Comparison of ENCODE assay signal across 9 cellular contexts in genomic region chr2:143140864-143141637, GRCh38. TPM values are rescaled to one million over a fixed set of nuclear protein-coding genes. Genes with fewer than 3 reads are reported as not detected.
DNase-seq lines count a peak whose midpoint lies in the region; ATAC-seq and TF ChIP-seq lines count a peak whose summit lies in the region.
"Had no signal": no experiment of that assay in that cellular context is flagged by ENCODE, and none has a peak within 500 bp of the region (broad histone marks: within the 10 kb centered on the region; RNA-seq: fewer than 3 reads in every experiment).

No MANE protein-coding gene starts in this region.

- H3K27me3 ChIP-seq in ascending aorta (no peaks in the 10 kb centered on the region), PC-9 (ENCODE audit: insufficient read depth, low read depth) (no peaks in the 10 kb centered on the region)

- intact Hi-C loops in ascending aorta (cut with DNase I) (no loop called here), PC-9 (cut with micrococcal nuclease; ENCODE audit: unreplicated experiment) (no loop called here)

- no peak for TF ChIP-seq POLR2A in erythroblast (IDR thresholded peaks at IDR 0.05; ENCODE audit: low read length)

- peak; percentile 78 for ATAC-seq in GM18861 (IDR thresholded peaks at IDR 0.05; ENCODE audit: unreplicated experiment)
- ATAC-seq in GM21737 (IDR thresholded peaks at IDR 0.05; ENCODE audit: unreplicated experiment) = peak; percentile 68

- CTCF ChIA-PET in PC-9 (lab: Charles Lee) = no interaction called here

- peak overlapping the region; percentile 21 to 92 (median 52) for H3K4me3 Mint-ChIP-seq in IgD-negative memory B cell

- H3K4me1 ChIP-seq in ascending aorta (no peaks in the 10 kb centered on the region), PC-9 (replicated peaks; ENCODE audit: insufficient read depth) (no peaks in the 10 kb centered on the region)
- H3K4me1 ChIP-seq: parathyroid adenoma had no signal

- H3K9me2 ChIP-seq in PC-9 (ENCODE audit: insufficient read depth) = no peaks in the 10 kb centered on the region

- no peaks in the 10 kb centered on the region for H3K27me3 Mint-ChIP-seq in IgD-negative memory B cell

- H3K27ac Mint-ChIP-seq in IgD-negative memory B cell = peak overlapping the region; percentile 27 to 87 (median 64)

- H3K79me2 ChIP-seq in PC-9 (ENCODE audit: low read depth) = no peaks in the 10 kb centered on the region
- H3K79me2 ChIP-seq: parathyroid adenoma had no signal

- no peaks in the 10 kb centered on the region for H3K9me3 Mint-ChIP-seq in IgD-negative memory B cell

- H3K36me3 ChIP-seq in ascending aorta (no peaks in the 10 kb centered on the region), PC-9 (ENCODE audit: low read depth) (no peaks in the 10 kb centered on the region)

- POLR2A ChIA-PET in PC-9 (lab: Charles Lee; ENCODE audit: unreplicated experiment) = no interaction called here

- DNase-seq in erythroblast (lab: John Stamatoyannopoulos, UW) = peak; percentile 16 to 22
- DNase-seq in ascending aorta (ENCODE audit: low spot score in 2 of 2) = no peak
- DNase-seq in NCI-H345 treated with DMSO at 0.1 percent for 48 hours (lab: John Stamatoyannopoulos, UW; ENCODE audit: unreplicated experiment) = no peak
- DNase-seq in GM19240 (ENCODE audit: insufficient read length, low spot score) = no peak
- DNase-seq in PC-9 = no peak

- peaks cover 8% of the 10 kb centered on the region for H3K36me3 Mint-ChIP-seq in IgD-negative memory B cell

- BruUV-seq in PC-9 (replicated peaks; lab: Mats Ljungman, UMichigan) = no TSS peak

- no peak overlapping the region for H2AFZ ChIP-seq in PC-9
- H2AFZ ChIP-seq: parathyroid adenoma had no signal

- H3K9me3 ChIP-seq in ascending aorta (no peaks in the 10 kb centered on the region), PC-9 (ENCODE audit: insufficient read depth, low read depth) (no peaks in the 10 kb centered on the region)

- H3F3A ChIP-seq in PC-9 (ENCODE audit: insufficient read depth, low read depth) = no peaks in the 10 kb centered on the region

- no peak overlapping the region for H3K27ac ChIP-seq in ascending aorta
- no peak overlapping the region for H3K27ac ChIP-seq in PC-9
- H3K27ac ChIP-seq: parathyroid adenoma had no signal

- no peak overlapping the region for H3K4me3 ChIP-seq in ascending aorta
- H3K4me3 ChIP-seq in PC-9 = no peak overlapping the region

- no peak overlapping the region for H3K4me2 ChIP-seq in PC-9

- no peaks in the 10 kb centered on the region for H4K20me1 ChIP-seq in PC-9 (ENCODE audit: insufficient read depth)

- peaks cover 60 to 72% (median 68%) of the 10 kb centered on the region in 3 donors for H3K4me1 Mint-ChIP-seq in IgD-negative memory B cell

- TF ChIP-seq CTCF in ascending aorta (IDR thresholded peaks at IDR 0.05) (no peak), PC-9 (conservative IDR thresholded peaks at IDR 0.05) (no peak)

RNA-seq across cellular contexts. Expression of gene ARHGAP15, which starts 11.8 kb away (rescaled TPM):
- polyA plus RNA-seq in IgD-negative memory B cell = 190 TPM
- total RNA-seq in ascending aorta = 1.4 TPM
- not detected in 2 replicates for total RNA-seq in PC-9 (2021)

Comparison
In these comparisons a context has a peak if more than half of its experiments do, and no peak if none do; other contexts are left out.
1. DNase-seq: peak in erythroblast (2 of 2); none in ascending aorta (0 of 2), NCI-H345 treated with DMSO at 0.1 percent for 48 hours (single experiment), GM19240 (single experiment) and PC-9 (0 of 2).